Comparison of ENCODE assay signal across 17 cellular contexts in genomic region chr6:16288163-16288562, GRCh38. TPM values are rescaled to one million over a fixed set of nuclear protein-coding genes. Genes with fewer than 3 reads are reported as not detected.
DNase-seq lines count a peak whose midpoint lies in the region; ATAC-seq lines count a peak whose summit lies in the region.
"Had no signal": no experiment of that assay in that cellular context is flagged by ENCODE, and none has a peak within 500 bp of the region (broad histone marks: within the 10 kb centered on the region; RNA-seq: fewer than 3 reads in every experiment).

No MANE protein-coding gene starts in this region.

- intact Hi-C loops in cardiac septum (cut with DNase I): no loop called here
- intact Hi-C loops in Right ventricle myocardium superior (cut with DNase I): no loop called here

- DNase-seq in cardiac septum (ENCODE audit: low spot score): peak; percentile 70
- no peak for DNase-seq in Right ventricle myocardium superior
- DNase-seq in mesenteric fat pad (ENCODE audit: low spot score): peak; percentile 78
- no peak for DNase-seq in MV-4-11 (lab: John Stamatoyannopoulos, UW)
- DNase-seq in activated effector memory CD4-positive, alpha-beta T cell treated with Interleukin-2 at 50 U/mL for 16 hours: no peak
- DNase-seq: AML-193; Caco-2; Calu3; CD4-positive, alpha-beta T cell; CD8-positive, alpha-beta T cell; DND-41; EL; GDM1 had no signal

- no peak for ATAC-seq in Right ventricle myocardium superior (ENCODE audit: poor library complexity)
- ATAC-seq: A549; CD8-positive, alpha-beta T cell; GM12878 had no signal

RNA-seq across cellular contexts. Expression of gene GMPR, which starts 49.8 kb away (rescaled TPM):
- 71.0 TPM for total RNA-seq in cardiac septum
- total RNA-seq in Right ventricle myocardium superior: 121 TPM
- 5.9 TPM for total RNA-seq in mesenteric fat pad
- total RNA-seq: B cell, G401 had no signal

Comparison
In these comparisons a context has a peak if more than half of its experiments do, and no peak if none do; other contexts are left out.
1. DNase-seq: peak in cardiac septum (single experiment) and mesenteric fat pad (single experiment); none in Right ventricle myocardium superior (single experiment), MV-4-11 (single experiment) and activated effector memory CD4-positive, alpha-beta T cell treated with Interleukin-2 at 50 U/mL for 16 hours (single experiment).
2. RNA of gene GMPR, which starts 49.8 kb away (total RNA-seq): 121 TPM in Right ventricle myocardium superior (single experiment) and 71.0 TPM in cardiac septum (single experiment); 5.9 TPM in mesenteric fat pad (single experiment); every median in the first group is over 10 times any median in the second.